20 cellular contexts compared by ENCODE assay signal in genomic region chr2:78718483-78718882, GRCh38.
DNase-seq lines count a peak whose midpoint lies in the region; ATAC-seq and TF ChIP-seq lines count a peak whose summit lies in the region.
"Had no signal": no experiment of that assay in that cellular context is flagged by ENCODE, and none has a peak within 500 bp of the region (broad histone marks: within the 10 kb centered on the region; RNA-seq: fewer than 3 reads in every experiment).

No MANE protein-coding gene starts in this region.

- no peak for TF ChIP-seq CTCF in RWPE1 (conservative IDR thresholded peaks at IDR 0.05; ENCODE audit: low read depth)
- TF ChIP-seq CTCF in GM13977 (IDR thresholded peaks at IDR 0.05; ENCODE audit: extremely low read depth, insufficient read depth, missing control alignments): no peak

- no peak overlapping the region for H3K4ac ChIP-seq in trophoblast cell (ENCODE audit: low read depth, low read length)

- no peak overlapping the region for H3K14ac ChIP-seq in trophoblast cell (ENCODE audit: low read length)

- POLR2A ChIA-PET in RWPE1 (lab: Yijun Ruan, JAX; ENCODE audit: low non-redundant PET): no interaction called here

- no peak overlapping the region for H3K23ac ChIP-seq in trophoblast cell (ENCODE audit: low read length)

- no peaks in the 10 kb centered on the region for H3K36me3 ChIP-seq in trophoblast cell (ENCODE audit: control insufficient read depth in 1 of 2, insufficient read depth in 2 of 2, low read length in 2 of 2)
- H3K36me3 ChIP-seq: HAP-1, Peyer's patch had no signal

- H3K27me3 Mint-ChIP-seq in activated T-cell treated with anti-CD3 and anti-CD28 coated beads, Interleukin-2, amount 50 U/mL, for 4 hours (ENCODE audit: low read depth): no peaks in the 10 kb centered on the region
- H3K27me3 Mint-ChIP-seq: B cell; CD4-positive, CD25-positive, alpha-beta regulatory T cell had no signal

- H3K4me2 ChIP-seq in trophoblast cell (ENCODE audit: low read length): no peak overlapping the region

- H4K91ac ChIP-seq in trophoblast cell (ENCODE audit: low read depth, low read length): no peak overlapping the region

- peaks cover 15% of the 10 kb centered on the region for H3K9me3 Mint-ChIP-seq in activated T-cell treated with anti-CD3 and anti-CD28 coated beads, Interleukin-2, amount 50 U/mL, for 4 hours

- no peak overlapping the region for H3K4me3 ChIP-seq in trophoblast cell (ENCODE audit: low read depth, low read length)
- H3K4me3 ChIP-seq: HAP-1, Peyer's patch had no signal

- no peak overlapping the region for H3K18ac ChIP-seq in trophoblast cell (ENCODE audit: low read length)

- H3K79me1 ChIP-seq in trophoblast cell (ENCODE audit: low read length): no peaks in the 10 kb centered on the region

- no peaks in the 10 kb centered on the region for H3K4me1 Mint-ChIP-seq in activated T-cell treated with anti-CD3 and anti-CD28 coated beads, Interleukin-2, amount 50 U/mL, for 4 hours (ENCODE audit: low read depth)
- H3K4me1 Mint-ChIP-seq: B cell; CD4-positive, CD25-positive, alpha-beta regulatory T cell had no signal

- H3K9ac ChIP-seq in trophoblast cell (ENCODE audit: low read length): no peak overlapping the region

- no peak overlapping the region for H3K4me3 Mint-ChIP-seq in activated T-cell treated with anti-CD3 and anti-CD28 coated beads, Interleukin-2, amount 50 U/mL, for 4 hours
- H3K4me3 Mint-ChIP-seq: B cell; CD4-positive, CD25-positive, alpha-beta regulatory T cell had no signal

- no peaks in the 10 kb centered on the region for H3K36me3 Mint-ChIP-seq in activated T-cell treated with anti-CD3 and anti-CD28 coated beads, Interleukin-2, amount 50 U/mL, for 4 hours (ENCODE audit: insufficient read depth)
- H3K36me3 Mint-ChIP-seq: CD4-positive, CD25-positive, alpha-beta regulatory T cell had no signal

- CTCF ChIA-PET in RWPE1 (lab: Yijun Ruan, JAX): no interaction called here

- H3K79me2 ChIP-seq in trophoblast cell (ENCODE audit: control insufficient read depth, insufficient read depth, low read length, poor library complexity): no peaks in the 10 kb centered on the region

- H4K8ac ChIP-seq in trophoblast cell (ENCODE audit: low read depth, low read length): no peak overlapping the region

- no CpG with 5 or more reads among the region's 1 CpG for WGBS in trophoblast cell (ENCODE audit: extremely low coverage, insufficient coverage, insufficient read length)

- in situ Hi-C loops in GM13977 (cut with MboI; ENCODE audit: low pct_unique_long_range_greater_than_20kb, low sequenced_read_pairs, unreplicated experiment): no loop called here

- H2AFZ ChIP-seq in trophoblast cell (ENCODE audit: insufficient read depth, low read length, poor library complexity): no peak overlapping the region

- no peak overlapping the region for H2BK5ac ChIP-seq in trophoblast cell (ENCODE audit: low read depth, low read length, poor library complexity)

- H2AK5ac ChIP-seq in trophoblast cell (ENCODE audit: low read length): no peak overlapping the region

- H3K4me1 ChIP-seq in trophoblast cell (ENCODE audit: control insufficient read depth in 1 of 2, insufficient read depth in 2 of 2, low read length in 2 of 2): peaks cover 0 to 4% of the 10 kb centered on the region in 2 experiments
- H3K4me1 ChIP-seq: Caco-2, HAP-1, Peyer's patch had no signal

- no peaks in the 10 kb centered on the region for H3K9me3 ChIP-seq in trophoblast cell (ENCODE audit: insufficient read depth, low read depth, low read length)
- H3K9me3 ChIP-seq: Caco-2, HAP-1, Peyer's patch had no signal

- H2BK120ac ChIP-seq in trophoblast cell (ENCODE audit: insufficient read depth, low read length, poor library complexity): no peak overlapping the region

- H3K27me3 ChIP-seq in trophoblast cell (ENCODE audit: insufficient read depth, low read length): no peaks in the 10 kb centered on the region
- H3K27me3 ChIP-seq: Peyer's patch had no signal

- DNase-seq in HS-27A (ENCODE audit: low read depth): peak; percentile 30
- DNase-seq in RWPE1 (ENCODE audit: low spot score): peak; percentile 5
- DNase-seq in glomerular visceral epithelial cell (ENCODE audit: extremely low spot score): peak; percentile 25
- DNase-seq in trophoblast cell: peak; percentile 19 to 56
- no peak for DNase-seq in activated T-cell treated with anti-CD3 and anti-CD28 coated beads, Interleukin-2, amount 50 U/mL, for 4 hours
- DNase-seq in DMS79 treated with DMSO at 0.1 percent for 48 hours (lab: John Stamatoyannopoulos, UW): no peak
- no peak for DNase-seq in GM13977 (ENCODE audit: low spot score)
- DNase-seq: Caco-2; CD4-positive, CD25-positive, alpha-beta regulatory T cell; KBM-7; NCI-H1694 treated with DMSO at 0.1 percent for 48 hours; NCI-H2107; NCI-H2227 treated with DMSO at 0.1 percent for 48 hours; NCI-H524 treated with DMSO at 0.1 percent for 48 hours; Peyer's patch; Right ventricle myocardium superior had no signal

- H3K27ac ChIP-seq in RWPE1 (no peak overlapping the region), trophoblast cell (ENCODE audit: low read depth, low read length) (peak overlapping the region; percentile 58)
- H3K27ac ChIP-seq: HL-60, Peyer's patch had no signal

- no peak for ATAC-seq in HG03460 (IDR thresholded peaks at IDR 0.05; ENCODE audit: unreplicated experiment)
- no peak for ATAC-seq in activated T-cell treated with anti-CD3 and anti-CD28 coated beads, Interleukin-2, amount 50 U/mL, for 4 hours

- H2BK12ac ChIP-seq in trophoblast cell (ENCODE audit: low read length): no peak overlapping the region

- no peak overlapping the region for H4K12ac ChIP-seq in trophoblast cell (ENCODE audit: low read depth, low read length)

Comparison
In these comparisons a context has a peak if more than half of its experiments do, and no peak if none do; other contexts are left out.
1. DNase-seq: peak in HS-27A (single experiment), RWPE1 (single experiment), glomerular visceral epithelial cell (single experiment) and trophoblast cell (2 of 2); none in activated T-cell treated with anti-CD3 and anti-CD28 coated beads, Interleukin-2, amount 50 U/mL, for 4 hours (single experiment), DMS79 treated with DMSO at 0.1 percent for 48 hours (single experiment) and GM13977 (single experiment).